ENCODE assay signal across 8 cellular contexts in genomic region chr2:112137516-112138142, GRCh38. TPM values are rescaled to one million over a fixed set of nuclear protein-coding genes. Genes with fewer than 3 reads are reported as not detected.
DNase-seq lines count a peak whose midpoint lies in the region; ATAC-seq and TF ChIP-seq lines count a peak whose summit lies in the region.

No MANE protein-coding gene starts in this region.

- intact Hi-C loops in PC-3 (cut with micrococcal nuclease), result no loop called here

- H3K36me3 ChIP-seq in PC-3 (ENCODE audit: low read depth, low read length) (no peaks in the 10 kb centered on the region), endocrine pancreas (ENCODE audit: control insufficient read depth, insufficient read depth, low read length) (no peaks in the 10 kb centered on the region)

- H3K27ac ChIP-seq in PC-3 (ENCODE audit: low read length), result no peak overlapping the region

- peak; percentile 54 for ATAC-seq in PC-3
- ATAC-seq in HG03354 (IDR thresholded peaks at IDR 0.05; ENCODE audit: poor library complexity, severe bottlenecking, unreplicated experiment), result no peak
- ATAC-seq in GM19328 (IDR thresholded peaks at IDR 0.05; ENCODE audit: unreplicated experiment), result no peak
- no peak for ATAC-seq in GM21367 (IDR thresholded peaks at IDR 0.05; ENCODE audit: unreplicated experiment)

- H3K4me1 ChIP-seq in PC-3 (ENCODE audit: insufficient read depth, low read length), result peaks cover 8% of the 10 kb centered on the region
- H3K4me1 ChIP-seq in endocrine pancreas (ENCODE audit: control insufficient read depth, insufficient read depth, low read length), result no peaks in the 10 kb centered on the region

- no peaks in the 10 kb centered on the region for H4K20me1 ChIP-seq in PC-3 (ENCODE audit: low read length)

- TF ChIP-seq CTCF in PC-3 (conservative IDR thresholded peaks at IDR 0.05; ENCODE audit: low read depth, low read length), result no peak

- CTCF ChIA-PET in PC-3 (lab: Charles Lee), result no interaction called here

- BruUV-seq in PC-3 (replicated peaks; lab: Mats Ljungman, UMichigan), result no TSS peak

- POLR2A ChIA-PET in PC-3 (lab: Charles Lee; ENCODE audit: unreplicated experiment), result no interaction called here

- no peaks in the 10 kb centered on the region for H3K27me3 ChIP-seq in PC-3 (ENCODE audit: low read length)
- H3K27me3 ChIP-seq in endocrine pancreas (ENCODE audit: control insufficient read depth, insufficient read depth, low read length), result no peaks in the 10 kb centered on the region

- H2AFZ ChIP-seq in PC-3 (ENCODE audit: low read length), result peak overlapping the region; percentile 98

- H3K79me2 ChIP-seq in PC-3 (ENCODE audit: low read length), result no peaks in the 10 kb centered on the region

- H3F3A ChIP-seq in PC-3 (ENCODE audit: low read length, unreplicated experiment), result no peaks in the 10 kb centered on the region

- H3K9me3 ChIP-seq in PC-3 (ENCODE audit: low read length) (no peaks in the 10 kb centered on the region), endocrine pancreas (ENCODE audit: control insufficient read depth, low read length) (peaks cover 2% of the 10 kb centered on the region)

- H3K4me3 ChIP-seq in PC-3 (ENCODE audit: low read length), result peak overlapping the region; percentile 81
- H3K4me3 ChIP-seq in endocrine pancreas (ENCODE audit: control insufficient read depth, insufficient read depth, low read length), result peak overlapping the region; percentile 39

- H3K4me2 ChIP-seq in PC-3 (ENCODE audit: low read length), result peak overlapping the region; percentile 92

- H3K9ac ChIP-seq in PC-3 (ENCODE audit: low read length) (no peak overlapping the region), endocrine pancreas (ENCODE audit: control insufficient read depth, insufficient read depth, low read length) (peak overlapping the region; percentile 16)

- peak; percentile 21 for DNase-seq in GM04504 (ENCODE audit: low read depth)
- peak; percentile 21 for DNase-seq in PC-3
- DNase-seq in myocyte (ENCODE audit: low read depth), result peak; percentile 17
- DNase-seq in NCI-H1092 (lab: John Stamatoyannopoulos, UW), result no peak

- no peaks in the 10 kb centered on the region for H3K9me2 ChIP-seq in PC-3 (replicated peaks; ENCODE audit: low read length)

RNA-seq across cellular contexts. Expression of gene FBLN7, which starts 0.6 kb away (rescaled TPM):
- total RNA-seq in PC-3 (2014; rRNA removed), result 0.75 and 2.2 TPM in 2 replicates
- total RNA-seq in myocyte, result 9.6 and 14.7 TPM in 2 replicates
- 12.7 TPM for polyA plus RNA-seq in myocyte (2012)
